In genomic region chr13:102558029-102558428, GRCh38 we compare ENCODE assay signal across 16 cellular contexts.
"Had no signal": no experiment of that assay in that cellular context is flagged by ENCODE, and none has a peak within 500 bp of the region (broad histone marks: within the 10 kb centered on the region; RNA-seq: fewer than 3 reads in every experiment).

No MANE protein-coding gene starts in this region.

- DNase-seq: activated CD4-positive, alpha-beta memory T cell treated with anti-CD3 and anti-CD28 coated beads, Interleukin-2, amount 10 ng/mL, durations not matched to agents 7 days and 5 days; activated CD4-positive, alpha-beta T cell treated with anti-CD3 and anti-CD28 coated beads, Interleukin-2, amount 10 ng/mL, durations not matched to agents 7 days and 5 days; activated CD4-positive, CD25-positive, alpha-beta regulatory T cell; activated gamma-delta T cell; activated naive CD4-positive, alpha-beta T cell treated with anti-CD3 and anti-CD28 coated beads for 36 hours; activated T-cell treated with anti-CD3 and anti-CD28 coated beads for 4 hours; activated T-cell treated with anti-CD3 and anti-CD28 coated beads, Interleukin-2, amount 50 U/mL, for 48 hours; amygdala; MV-4-11; NCI-H1092 treated with DMSO at 0.1 percent for 48 hours; NCI-H1436 treated with DMSO at 0.1 percent for 48 hours; NCI-H187; NCI-H526 treated with DMSO at 0.1 percent for 48 hours; SIG-M5; T-helper 1 cell had no signal

- ATAC-seq: activated T-helper 17 cell treated with anti-CD3 and anti-CD28 coated beads, Interleukin-2, amount 50 U/mL, for 72 hours had no signal
